8 cellular contexts compared by ENCODE assay signal in the genomic region with DNA sequence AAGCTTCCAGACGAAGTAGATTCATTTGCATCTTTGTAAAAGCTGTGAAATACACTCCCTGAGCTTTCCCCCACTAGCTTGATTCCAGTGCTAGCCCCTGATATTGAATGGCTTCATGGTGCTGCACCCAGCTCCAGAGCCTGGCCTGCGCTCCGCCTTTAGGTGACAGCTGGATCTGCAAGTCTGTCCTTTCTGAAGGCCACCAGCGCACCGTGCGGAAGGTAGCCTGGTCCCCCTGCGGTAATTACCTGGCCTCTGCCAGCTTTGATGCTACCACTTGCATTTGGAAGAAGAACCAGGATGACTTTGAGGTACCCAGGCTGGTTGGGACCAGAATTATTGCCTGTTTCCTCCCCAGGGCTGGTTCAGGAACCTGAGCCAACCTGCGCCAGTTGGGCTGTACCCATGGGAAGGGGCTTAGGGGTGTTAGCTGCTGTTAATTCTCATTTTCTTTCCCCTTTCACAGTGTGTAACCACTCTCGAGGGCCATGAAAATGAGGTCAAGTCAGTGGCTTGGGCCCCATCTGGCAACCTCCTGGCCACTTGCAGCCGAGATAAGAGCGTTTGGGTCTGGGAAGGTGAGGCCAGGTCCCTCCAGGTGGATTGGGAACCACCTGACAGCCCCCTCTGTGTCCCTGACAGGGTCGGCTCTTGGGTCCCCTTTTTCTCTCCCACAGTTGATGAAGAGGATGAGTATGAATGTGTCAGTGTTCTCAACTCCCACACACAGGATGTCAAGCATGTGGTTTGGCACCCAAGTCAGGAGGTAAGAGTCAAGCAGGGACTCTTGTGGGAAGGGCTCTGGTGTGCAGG. TPM values are rescaled to one million over a fixed set of nuclear protein-coding genes. Genes with fewer than 3 reads are reported as not detected.
A peak's percentile ranks its signal among the peaks of the same experiment; 100 is the strongest.
DNase-seq lines count a peak whose midpoint lies in the region; ATAC-seq and TF ChIP-seq lines count a peak whose summit lies in the region.

No MANE protein-coding gene starts in this region.

- H3K4me2 ChIP-seq in PC-3 (ENCODE audit: low read length): peak overlapping the region; percentile 97

- H3K27me3 ChIP-seq in PC-3 (ENCODE audit: low read length): no peaks in the 10 kb centered on the region

- BruUV-seq in PC-3 (replicated peaks; lab: Mats Ljungman, UMichigan): no TSS peak

- peak overlapping the region; percentile 94 for H3K9ac ChIP-seq in PC-3 (ENCODE audit: low read length)

- H3K4me1 ChIP-seq in PC-3 (ENCODE audit: insufficient read depth, low read length): peaks cover 17% of the 10 kb centered on the region

- CTCF ChIA-PET in PC-3 (lab: Charles Lee): interaction anchor here (0.6 to 1.1 kb wide), 5 partner anchors 49 to 253 kb away, joined by 3 to 17 read pairs (median 5); partner anchors contain the start of gene STARD7

- POLR2A ChIA-PET in PC-3 (lab: Charles Lee; ENCODE audit: unreplicated experiment): interaction anchor here (0.6 kb wide), 1 partner anchor 929 kb away, joined by 7 read pairs; no protein-coding TSS in a partner anchor

- peak overlapping the region; percentile 100 for H3K4me3 ChIP-seq in PC-3 (ENCODE audit: low read length)

- peaks cover 29% of the 10 kb centered on the region for H3K36me3 ChIP-seq in PC-3 (ENCODE audit: low read depth, low read length)

- H2AFZ ChIP-seq in PC-3 (ENCODE audit: low read length): no peak overlapping the region

- H4K20me1 ChIP-seq in PC-3 (ENCODE audit: low read length): peaks cover 11% of the 10 kb centered on the region; the same call in 1 of the 2 replicates

- TF ChIP-seq CTCF in GM20000 (IDR thresholded peaks at IDR 0.05; ENCODE audit: extremely low read depth, missing control alignments): peak; percentile 47
- TF ChIP-seq CTCF in PC-3 (conservative IDR thresholded peaks at IDR 0.05; ENCODE audit: low read depth, low read length): peak; percentile 63

- no peaks in the 10 kb centered on the region for H3K9me3 ChIP-seq in PC-3 (ENCODE audit: low read length)

- H3F3A ChIP-seq in PC-3 (ENCODE audit: low read length, unreplicated experiment): no peaks in the 10 kb centered on the region

- H3K27ac ChIP-seq in PC-3 (ENCODE audit: low read length): no peak overlapping the region

- no peak for ATAC-seq in PC-3
- ATAC-seq in GM21528 (IDR thresholded peaks at IDR 0.05; ENCODE audit: low FRiP score, unreplicated experiment): no peak
- no peak for ATAC-seq in GM18873 (IDR thresholded peaks at IDR 0.05; ENCODE audit: low FRiP score, unreplicated experiment)

- intact Hi-C loops in PC-3 (cut with micrococcal nuclease): loop anchor here (10.0 kb wide), 1 partner anchor 273 kb away; the partner anchor contains the start of gene ANKRD36C

- DNase-seq in AG08396 (ENCODE audit: low spot score) (peak; percentile 36), GM20000 (ENCODE audit: low spot score) (peak; percentile 45), PC-3 (peak; percentile 52), iPS-NIHi7 (ENCODE audit: extremely low spot score) (peak; percentile 61)
- peak; percentile 13 for DNase-seq in activated gamma-delta T cell treated with anti-CD3 and anti-CD28 coated beads, Interleukin-2, amount 50 U/mL, for 16 hours (ENCODE audit: low read depth)
- DNase-seq in stimulated activated CD4-positive, alpha-beta T cell treated with anti-CD3 and anti-CD28 coated beads, TNF-alpha, amount 100 ng/mL, for 48 hours (ENCODE audit: low read depth in 3 of 3): peak; percentile 37 to 54 (median 41)

- peaks cover 56% of the 10 kb centered on the region for H3K79me2 ChIP-seq in PC-3 (ENCODE audit: low read length)

- no peaks in the 10 kb centered on the region for H3K9me2 ChIP-seq in PC-3 (replicated peaks; ENCODE audit: low read length)

RNA-seq across cellular contexts. Expression of gene CIAO1, which starts 1.3 kb away (rescaled TPM):
- total RNA-seq in PC-3 (2014; rRNA removed): 124 and 130 TPM in 2 replicates

RNA-seq across cellular contexts. Expression of gene TMEM127, which starts 1.6 kb away (rescaled TPM):
- total RNA-seq in PC-3 (2014; rRNA removed): 31.9 and 33.9 TPM in 2 replicates

RNA-seq across cellular contexts. Expression of gene SNRNP200, which starts 38.0 kb away (rescaled TPM):
- 77.8 and 124 TPM in 2 replicates for total RNA-seq in PC-3 (2014; rRNA removed)

RNA-seq across cellular contexts. Expression of gene ITPRIPL1, which starts 57.8 kb away (rescaled TPM):
- total RNA-seq in PC-3 (2014; rRNA removed): not detected in 2 replicates

RNA-seq across cellular contexts. Expression of gene STARD7, which starts 58.7 kb away (rescaled TPM):
- 164 and 169 TPM in 2 replicates for total RNA-seq in PC-3 (2014; rRNA removed)
